In genomic region chr12:12791756-12792346, GRCh38 we compare ENCODE assay signal across 12 cellular contexts. TPM values are rescaled to one million over a fixed set of nuclear protein-coding genes. Genes with fewer than 3 reads are reported as not detected.
A peak's percentile ranks its signal among the peaks of the same experiment; 100 is the strongest.
DNase-seq lines count a peak whose midpoint lies in the region; TF ChIP-seq lines count a peak whose summit lies in the region.
"Had no signal": no experiment of that assay in that cellular context is flagged by ENCODE, and none has a peak within 500 bp of the region (broad histone marks: within the 10 kb centered on the region; RNA-seq: fewer than 3 reads in every experiment).

No MANE protein-coding gene starts in this region.

- H3K4me2 ChIP-seq in H9 (ENCODE audit: insufficient read depth, insufficient read length, low read length) (no peak overlapping the region), fibroblast of lung (ENCODE audit: extremely low read depth, insufficient read depth, low read length) (peak overlapping the region; percentile 26)

- H3K18ac ChIP-seq in H9 (ENCODE audit: insufficient read length, low read depth, low read length) = no peak overlapping the region

- H3K9ac ChIP-seq in H9 (ENCODE audit: extremely low read depth, insufficient read length, low read length) = no peak overlapping the region
- H3K9ac ChIP-seq in fibroblast of lung (ENCODE audit: insufficient read depth, low read length) = no peak overlapping the region
- no peak overlapping the region for H3K9ac ChIP-seq in rectal smooth muscle tissue (ENCODE audit: low read length)

- no peak overlapping the region for H2BK5ac ChIP-seq in H9 (ENCODE audit: insufficient read length, low read length)

- no peak overlapping the region for H3K14ac ChIP-seq in H9 (ENCODE audit: insufficient read depth, low read length)

- peak overlapping the region in 1 of 4 experiments; percentile 14 for H3K4me3 ChIP-seq in fibroblast of lung (replicated peaks in 1 of 4; ENCODE audit: control extremely low read depth in 1 of 4, insufficient read depth in 1 of 4, low read depth in 3 of 4, low read length in 4 of 4)
- H3K4me3 ChIP-seq in rectal smooth muscle tissue (ENCODE audit: low read length) = peak overlapping the region; percentile 53

- H3K79me1 ChIP-seq in H9 (ENCODE audit: insufficient read depth, low read depth, low read length, poor library complexity, severe bottlenecking) = no peaks in the 10 kb centered on the region

- no peak overlapping the region for H3K56ac ChIP-seq in H9 (ENCODE audit: insufficient read length, low read depth, low read length)

- H3K27ac ChIP-seq in H9 (ENCODE audit: insufficient read length, low read depth, low read length) (no peak overlapping the region), fibroblast of lung (ENCODE audit: insufficient read depth, low read length) (no peak overlapping the region), rectal smooth muscle tissue (ENCODE audit: low read depth, low read length) (peak overlapping the region; percentile 72)

- H3K4me1 ChIP-seq in H9 (ENCODE audit: insufficient read depth, low read length) (no peaks in the 10 kb centered on the region), fibroblast of lung (ENCODE audit: control insufficient read depth, extremely low read depth, insufficient read depth, low read length) (peaks cover 20% of the 10 kb centered on the region), rectal smooth muscle tissue (ENCODE audit: control insufficient read depth, insufficient read depth, low read length) (peaks cover 21% of the 10 kb centered on the region)

- H3K23ac ChIP-seq in H9 (ENCODE audit: insufficient read length, low read depth, low read length) = no peak overlapping the region

- H3K79me2 ChIP-seq in H9 (ENCODE audit: insufficient read depth, low read length) (no peaks in the 10 kb centered on the region), fibroblast of lung (ENCODE audit: control insufficient read depth, insufficient read depth, low read length) (peaks cover 2% of the 10 kb centered on the region)

- no peaks in the 10 kb centered on the region for H3K36me3 Mint-ChIP-seq in H9 (ENCODE audit: insufficient read depth in 1 of 3, low read depth in 3 of 3)
- H3K36me3 Mint-ChIP-seq in T-helper 2 cell treated with Interferon-gamma antibody and Interleukin-4, amounts not matched to agents 5 μg/mL and 100 μg/mL, for 36 hours (ENCODE audit: low read depth) = peaks cover 2% of the 10 kb centered on the region
- H3K36me3 Mint-ChIP-seq: IgD-negative memory B cell had no signal

- H2BK12ac ChIP-seq in H9 (ENCODE audit: insufficient read length, low read depth, low read length) = no peak overlapping the region

- H2AFZ ChIP-seq in H9 (ENCODE audit: low read length) = peak overlapping the region; percentile 46
- H2AFZ ChIP-seq in fibroblast of lung (ENCODE audit: low read length) = no peak overlapping the region

- no peaks in the 10 kb centered on the region for H3K23me2 ChIP-seq in H9 (ENCODE audit: insufficient read length, low read depth, low read length, poor library complexity, severe bottlenecking)

- H3K4me3 Mint-ChIP-seq in H9 = no peak overlapping the region
- no peak overlapping the region for H3K4me3 Mint-ChIP-seq in T-helper 2 cell treated with Interferon-gamma antibody and Interleukin-4, amounts not matched to agents 5 μg/mL and 100 μg/mL, for 36 hours
- H3K4me3 Mint-ChIP-seq: activated naive CD8-positive, alpha-beta T cell treated with anti-CD3 and anti-CD28 coated beads, Interleukin-2, amount 50 U/mL, for 24 hours; IgD-negative memory B cell had no signal

- H3K9me3 ChIP-seq in H9 (ENCODE audit: control insufficient read depth, low read depth, low read length) = no peaks in the 10 kb centered on the region
- H3K9me3 ChIP-seq in fibroblast of lung (ENCODE audit: control insufficient read depth, insufficient read depth, low read depth, low read length) = no peaks in the 10 kb centered on the region

- no peak overlapping the region for H3K4ac ChIP-seq in H9 (ENCODE audit: low read depth, low read length)

- H3K9me3 Mint-ChIP-seq in H9 = no peaks in the 10 kb centered on the region; a peak in 1 of 5 replicates
- H3K9me3 Mint-ChIP-seq in T-helper 2 cell treated with Interferon-gamma antibody and Interleukin-4, amounts not matched to agents 5 μg/mL and 100 μg/mL, for 36 hours = no peaks in the 10 kb centered on the region
- H3K9me3 Mint-ChIP-seq: activated naive CD8-positive, alpha-beta T cell treated with anti-CD3 and anti-CD28 coated beads, Interleukin-2, amount 50 U/mL, for 24 hours; IgD-negative memory B cell had no signal

- H2AK5ac ChIP-seq in H9 (ENCODE audit: insufficient read length, low read length) = no peak overlapping the region

- no CpG with 5 or more reads among the region's 7 CpGs for WGBS in H9 (ENCODE audit: extremely low coverage, insufficient read length, low lambda C conversion rate)

- TF ChIP-seq CTCF in H9 (conservative IDR thresholded peaks at IDR 0.05) (no peak), fibroblast of lung (conservative IDR thresholded peaks at IDR 0.05 in 1 of 2, IDR thresholded peaks at IDR 0.05 in 1 of 2; ENCODE audit: low read depth in 1 of 2, low read length in 2 of 2) (no peak)

- H4K20me1 ChIP-seq in H9 (ENCODE audit: control insufficient read depth, insufficient read depth, insufficient read length) = no peaks in the 10 kb centered on the region
- H4K20me1 ChIP-seq in fibroblast of lung (ENCODE audit: control insufficient read depth, extremely low read depth, insufficient read depth, low read length) = no peaks in the 10 kb centered on the region

- H2BK15ac ChIP-seq in H9 (ENCODE audit: low read depth, low read length) = no peak overlapping the region

- peaks cover 11% of the 10 kb centered on the region; the same call in 1 of the 2 replicates for H3K27me3 ChIP-seq in H9 (ENCODE audit: insufficient read depth, low read length)
- no peaks in the 10 kb centered on the region for H3K27me3 ChIP-seq in fibroblast of lung (ENCODE audit: control insufficient read depth, insufficient read depth, low read length)
- H3K27me3 ChIP-seq in rectal smooth muscle tissue (ENCODE audit: control insufficient read depth, insufficient read depth, low read length) = no peaks in the 10 kb centered on the region

- DNase-seq in H9 (no peak), NCI-H82 treated with DMSO at 0.1 percent for 48 hours (lab: John Stamatoyannopoulos, UW; ENCODE audit: unreplicated experiment) (peak; percentile 83), fibroblast of lung (ENCODE audit: low read depth in 2 of 2) (peak in 1 of 2 donors; percentile 70), iPS-NIHi11 (ENCODE audit: low spot score) (no peak), SW480 (ENCODE audit: low spot score) (no peak)
- no peak for DNase-seq in T-helper 2 cell treated with Interferon-gamma antibody and Interleukin-4, amounts not matched to agents 5 μg/mL and 100 μg/mL, for 36 hours (ENCODE audit: low spot score)
- DNase-seq in activated effector memory CD4-positive, alpha-beta T cell treated with anti-CD3 and anti-CD28 coated beads, Interleukin-2, amount 50 U/mL, for 16 hours = no peak
- DNase-seq: activated naive CD8-positive, alpha-beta T cell treated with anti-CD3 and anti-CD28 coated beads, Interleukin-2, amount 50 U/mL, for 24 hours; GOT3; T-helper 9 cell had no signal

- no peak overlapping the region for H3T11ph ChIP-seq in H9 (ENCODE audit: low read length)

- no peak overlapping the region for H4K8ac ChIP-seq in H9 (replicated peaks; ENCODE audit: insufficient read length, low read depth, low read length)

- H3K4me1 Mint-ChIP-seq in H9 = peaks cover 6 to 16% of the 10 kb centered on the region in 2 experiments
- H3K4me1 Mint-ChIP-seq in T-helper 2 cell treated with Interferon-gamma antibody and Interleukin-4, amounts not matched to agents 5 μg/mL and 100 μg/mL, for 36 hours (ENCODE audit: low read depth) = peaks cover 13% of the 10 kb centered on the region

- H4K91ac ChIP-seq in H9 (ENCODE audit: insufficient read length, low read depth, low read length) = no peak overlapping the region

- H4K5ac ChIP-seq in H9 (ENCODE audit: insufficient read length, low read depth, low read length) = no peak overlapping the region

- H2BK20ac ChIP-seq in H9 (ENCODE audit: low read depth, low read length, poor library complexity, severe bottlenecking) = no peak overlapping the region

- H3K36me3 ChIP-seq in fibroblast of lung (ENCODE audit: control insufficient read depth, insufficient read depth, low read length) (no peaks in the 10 kb centered on the region), rectal smooth muscle tissue (ENCODE audit: control insufficient read depth, insufficient read depth, low read length) (no peaks in the 10 kb centered on the region)

- peaks cover 17% of the 10 kb centered on the region for H3K27me3 Mint-ChIP-seq in H9 (ENCODE audit: low read depth)
- H3K27me3 Mint-ChIP-seq in T-helper 2 cell treated with Interferon-gamma antibody and Interleukin-4, amounts not matched to agents 5 μg/mL and 100 μg/mL, for 36 hours (ENCODE audit: low read depth) = no peaks in the 10 kb centered on the region
- H3K27me3 Mint-ChIP-seq: activated naive CD8-positive, alpha-beta T cell treated with anti-CD3 and anti-CD28 coated beads, Interleukin-2, amount 50 U/mL, for 24 hours had no signal

- H3K27ac Mint-ChIP-seq in H9 = no peak overlapping the region
- no peak overlapping the region for H3K27ac Mint-ChIP-seq in T-helper 2 cell treated with Interferon-gamma antibody and Interleukin-4, amounts not matched to agents 5 μg/mL and 100 μg/mL, for 36 hours
- H3K27ac Mint-ChIP-seq: activated naive CD8-positive, alpha-beta T cell treated with anti-CD3 and anti-CD28 coated beads, Interleukin-2, amount 50 U/mL, for 24 hours; IgD-negative memory B cell had no signal

- no peak overlapping the region for H2BK120ac ChIP-seq in H9 (ENCODE audit: low read depth, low read length, poor library complexity, severe bottlenecking)

RNA-seq across cellular contexts. Expression of gene APOLD1, which starts 6.4 kb away (rescaled TPM):
- total RNA-seq in H9 (2021) = 0.48 and 0.70 TPM in 2 replicates
- 1.5 and 3.1 TPM in 2 replicates for total RNA-seq in fibroblast of lung
- polyA plus RNA-seq in fibroblast of lung = 2.7 and 3.2 TPM in 2 replicates
- polyA plus RNA-seq in fibroblast of lung (2012) = 2.2 and 2.3 TPM in 2 replicates
- polyA minus RNA-seq in fibroblast of lung (ENCODE audit: low replicate concordance) = 1.6 and 2.0 TPM in 2 replicates

RNA-seq across cellular contexts. Expression of gene DDX47, which starts 21.3 kb away (rescaled TPM):
- total RNA-seq in H9 (2021) (73.9 and 78.2 TPM in 2 replicates), fibroblast of lung (41.9 and 46.2 TPM in 2 replicates)
- polyA plus RNA-seq in fibroblast of lung = 83.2 and 113 TPM in 2 replicates
- polyA plus RNA-seq in fibroblast of lung (2012) = 46.6 and 59.9 TPM in 2 replicates
- polyA minus RNA-seq in fibroblast of lung (ENCODE audit: low replicate concordance) = 24.9 and 64.0 TPM in 2 replicates
